ENCODE assay signal across 9 cellular contexts in the genomic region with DNA sequence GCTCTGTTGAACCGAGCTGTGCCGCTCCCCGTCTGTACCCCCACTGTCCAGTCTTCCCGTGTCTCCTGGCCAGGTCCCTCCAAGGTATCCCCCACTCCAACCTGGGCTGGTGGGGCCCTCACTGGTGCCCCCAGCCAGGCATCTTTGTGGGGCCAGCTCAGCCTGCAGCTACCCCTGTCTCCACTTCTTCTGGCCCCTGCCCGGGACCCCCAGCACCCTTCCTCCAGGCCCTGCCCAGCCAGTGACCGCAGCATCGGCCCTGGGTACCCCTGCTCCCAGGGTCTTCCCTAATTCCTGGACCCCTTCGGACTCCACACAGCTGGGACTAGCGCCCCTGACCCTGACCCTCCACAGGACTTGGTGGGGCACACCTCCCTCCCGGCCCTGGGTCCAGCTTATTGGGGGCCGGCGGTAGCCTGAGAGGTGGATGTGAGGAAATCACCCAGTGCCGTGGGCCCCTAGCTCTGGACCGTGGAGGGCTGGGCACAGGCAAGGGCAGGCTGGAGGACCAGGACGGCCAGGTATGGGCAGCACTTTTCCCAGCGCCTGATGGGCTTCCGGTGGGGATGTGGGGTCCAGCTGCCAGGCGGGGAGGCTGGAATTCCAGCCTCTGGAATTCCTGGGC. TPM values are rescaled to one million over a fixed set of nuclear protein-coding genes. Genes with fewer than 3 reads are reported as not detected.
DNase-seq lines count a peak whose midpoint lies in the region; ATAC-seq, FAIRE-seq and TF ChIP-seq lines count a peak whose summit lies in the region.
"Had no signal": no experiment of that assay in that cellular context is flagged by ENCODE, and none has a peak within 500 bp of the region (broad histone marks: within the 10 kb centered on the region; RNA-seq: fewer than 3 reads in every experiment).

No MANE protein-coding gene starts in this region.

- no peak for TF ChIP-seq RAD21 in A549 (conservative IDR thresholded peaks at IDR 0.05 in 1 of 2, IDR thresholded peaks at IDR 0.05 in 1 of 2)

- H3K4me2 ChIP-seq in A549 (peak overlapping the region; percentile 99), MM.1S (ENCODE audit: low read depth, low read length) (peak overlapping the region; percentile 55; the same call in 1 of the 2 replicates)

- H3K27ac Mint-ChIP-seq in dendritic cell treated with granulocyte-macrophage colony-stimulating factor and Interleukin-4, amounts not matched to agents 40 ng/mL and 50 ng/mL, for 4 days: peak overlapping the region; percentile 100
- H3K27ac Mint-ChIP-seq in natural killer cell treated with Interleukin-12 subunit alpha and Interleukin-12 subunit beta and Interleukin-15 and Interleukin-18, amount 100 ng/mL, for 72 hours: peak overlapping the region; percentile 70 to 73

- H3K4me1 ChIP-seq in A549 (peaks cover 85% of the 10 kb centered on the region), MM.1S (ENCODE audit: low read length) (peaks cover 6% of the 10 kb centered on the region; the same call in 1 of the 2 replicates)

- H3K27ac ChIP-seq in A549 (peak overlapping the region; percentile 99 to 100), MM.1S (ENCODE audit: low read length) (peak overlapping the region; percentile 47; the same call in 1 of the 2 replicates)

- H3K9me2 ChIP-seq in MM.1S (replicated peaks; ENCODE audit: insufficient read depth, low read length): no peaks in the 10 kb centered on the region

- intact Hi-C loops in dendritic cell treated with granulocyte-macrophage colony-stimulating factor and Interleukin-4, amounts not matched to agents 40 ng/mL and 50 ng/mL, for 4 days (cut with micrococcal nuclease): no loop called here

- H3K4me1 Mint-ChIP-seq in dendritic cell treated with granulocyte-macrophage colony-stimulating factor and Interleukin-4, amounts not matched to agents 40 ng/mL and 50 ng/mL, for 4 days (ENCODE audit: low read depth): peaks cover 75% of the 10 kb centered on the region
- peaks cover 26 to 28% of the 10 kb centered on the region in 2 donors for H3K4me1 Mint-ChIP-seq in natural killer cell treated with Interleukin-12 subunit alpha and Interleukin-12 subunit beta and Interleukin-15 and Interleukin-18, amount 100 ng/mL, for 72 hours (ENCODE audit: low read depth in 2 of 2)

- no peaks in the 10 kb centered on the region for H4K20me1 ChIP-seq in MM.1S (ENCODE audit: insufficient read depth, low read length)

- POLR2A ChIA-PET in A549 (lab: Yijun Ruan, JAX): interaction anchor here (0.5 to 2.7 kb wide), 6 partner anchors 7 to 86 kb away, joined by 3 to 81 read pairs (median 4); no protein-coding TSS in a partner anchor

- no peaks in the 10 kb centered on the region for H3K79me2 ChIP-seq in MM.1S (ENCODE audit: low read length)

- H3K27me3 Mint-ChIP-seq in dendritic cell treated with granulocyte-macrophage colony-stimulating factor and Interleukin-4, amounts not matched to agents 40 ng/mL and 50 ng/mL, for 4 days: peaks cover 64% of the 10 kb centered on the region
- no peaks in the 10 kb centered on the region for H3K27me3 Mint-ChIP-seq in natural killer cell treated with Interleukin-12 subunit alpha and Interleukin-12 subunit beta and Interleukin-15 and Interleukin-18, amount 100 ng/mL, for 72 hours

- peaks cover 29% of the 10 kb centered on the region for H3K27me3 ChIP-seq in MM.1S (replicated peaks; ENCODE audit: insufficient read depth, low read length)

- ATAC-seq in A549 (no peak), GM19328 (IDR thresholded peaks at IDR 0.05; ENCODE audit: unreplicated experiment) (no peak), GM21390 (IDR thresholded peaks at IDR 0.05; ENCODE audit: unreplicated experiment) (no peak), esophagus mucosa (no peak)
- ATAC-seq in natural killer cell treated with Interleukin-12 subunit alpha and Interleukin-12 subunit beta and Interleukin-15 and Interleukin-18, amount 100 ng/mL, for 72 hours: no peak

- FAIRE-seq in A549 (lab: Jason Lieb, UNC): no peak

- TF ChIP-seq POLR2A in A549 (IDR thresholded peaks at IDR 0.05; ENCODE audit: low read length): no peak

- peaks cover 2% of the 10 kb centered on the region for H3K9me3 Mint-ChIP-seq in dendritic cell treated with granulocyte-macrophage colony-stimulating factor and Interleukin-4, amounts not matched to agents 40 ng/mL and 50 ng/mL, for 4 days
- no peaks in the 10 kb centered on the region for H3K9me3 Mint-ChIP-seq in natural killer cell treated with Interleukin-12 subunit alpha and Interleukin-12 subunit beta and Interleukin-15 and Interleukin-18, amount 100 ng/mL, for 72 hours

- H3K36me3 ChIP-seq in MM.1S (replicated peaks; ENCODE audit: insufficient read depth, low read length): no peaks in the 10 kb centered on the region

- TF ChIP-seq CTCF in A549 (IDR thresholded peaks at IDR 0.05) (no peak), MM.1S (IDR thresholded peaks at IDR 0.05; ENCODE audit: low read length) (no peak)

- 68% methylated on average over 10 of the region's 18 CpGs for WGBS in A549 (ENCODE audit: missing lambda C conversion rate)

- H3K4me3 ChIP-seq in A549: no peak overlapping the region
- no peak overlapping the region for H3K4me3 ChIP-seq in MM.1S (ENCODE audit: low read length)

- H3K4me3 Mint-ChIP-seq in dendritic cell treated with granulocyte-macrophage colony-stimulating factor and Interleukin-4, amounts not matched to agents 40 ng/mL and 50 ng/mL, for 4 days: peak overlapping the region; percentile 85
- H3K4me3 Mint-ChIP-seq in natural killer cell treated with Interleukin-12 subunit alpha and Interleukin-12 subunit beta and Interleukin-15 and Interleukin-18, amount 100 ng/mL, for 72 hours: peak overlapping the region; percentile 56

- H3K9me3 ChIP-seq in A549: no peaks in the 10 kb centered on the region
- H3K9me3 ChIP-seq in MM.1S (replicated peaks; ENCODE audit: insufficient read depth, low read length): no peaks in the 10 kb centered on the region

- H3K36me3 Mint-ChIP-seq in dendritic cell treated with granulocyte-macrophage colony-stimulating factor and Interleukin-4, amounts not matched to agents 40 ng/mL and 50 ng/mL, for 4 days (ENCODE audit: low read depth): peaks cover 5% of the 10 kb centered on the region
- H3K36me3 Mint-ChIP-seq in natural killer cell treated with Interleukin-12 subunit alpha and Interleukin-12 subunit beta and Interleukin-15 and Interleukin-18, amount 100 ng/mL, for 72 hours: no peaks in the 10 kb centered on the region

- no peak overlapping the region for H2AFZ ChIP-seq in MM.1S (ENCODE audit: low read length)

- CTCF ChIA-PET in A549 (lab: Yijun Ruan, JAX): interaction anchor here (0.7 to 8.1 kb wide), 17 partner anchors 7 to 112 kb away, joined by 3 to 132 read pairs (median 17); partner anchors contain the start of gene TEDC1

- no peak for TF ChIP-seq EP300 in A549 (IDR thresholded peaks at IDR 0.05)

- DNase-seq in A549 (ENCODE audit: low read depth in 1 of 2, low spot score in 1 of 2) (no peak), MM.1S (no peak), NOMO-1 treated with DMSO at 0.1 percent for 48 hours (lab: John Stamatoyannopoulos, UW; ENCODE audit: unreplicated experiment) (no peak)
- no peak for DNase-seq in natural killer cell treated with Interleukin-12 subunit alpha and Interleukin-12 subunit beta and Interleukin-15 and Interleukin-18, amount 100 ng/mL, for 72 hours (ENCODE audit: low spot score)
- DNase-seq: cerebellar nuclear complex had no signal

- H3F3A ChIP-seq in MM.1S (ENCODE audit: insufficient read depth, low read length): no peaks in the 10 kb centered on the region

- peak overlapping the region; percentile 98 for H3K9ac ChIP-seq in MM.1S (ENCODE audit: low read length)

TF ChIP-seq in A549, 52 proteins besides CTCF, POLR2A, EP300 and RAD21:
- TF ChIP-seq HOXB13 (CRISPR knock-in tag; IDR thresholded peaks at IDR 0.05; ENCODE audit: low read depth) (0 out of 2 replicates have a peak, but pooled peaks have one; percentile 11), ESRRA (IDR thresholded peaks at IDR 0.05; ENCODE audit: borderline replicate concordance, low read length) (no peak)

RNA-seq across cellular contexts. Expression of gene CRIP1, which starts 4.1 kb away (rescaled TPM):
- 196 and 280 TPM in 2 replicates for polyA plus RNA-seq in A549 (2011; rRNA removed)
- polyA plus RNA-seq in A549 (2012; cell fraction: cytosol; rRNA removed): 1,772 and 1,826 TPM in 2 replicates
- 674 and 890 TPM in 2 replicates for polyA plus RNA-seq in A549 (2012; cell fraction: nucleus; rRNA removed)
- polyA plus RNA-seq in A549 (2017; fragmentation: RNase III; extraction: RNeasy Plus Mini Kit Qiagen cat#74134 plus additional on column Dnase treatment): 837 to 1,023 TPM (median 999 TPM) in 3 replicates
- 60.5 and 132 TPM in 2 replicates for polyA minus RNA-seq in A549 (2011; rRNA and poly(A)+ RNA removed)
- total RNA-seq in natural killer cell treated with Interleukin-12 subunit alpha and Interleukin-12 subunit beta and Interleukin-15 and Interleukin-18, amount 100 ng/mL, for 72 hours: 10 to 100 TPM; 39.0 to 82.7 TPM
- total RNA-seq in esophagus mucosa: 42.6 TPM

RNA-seq across cellular contexts. Expression of gene CRIP2, which starts 8.0 kb away (rescaled TPM):
- polyA plus RNA-seq in A549 (2011; rRNA removed) (36.2 and 41.0 TPM in 2 replicates), A549 (2017; fragmentation: RNase III; extraction: RNeasy Plus Mini Kit Qiagen cat#74134 plus additional on column Dnase treatment) (55.6 to 68.4 TPM (median 67.3 TPM) in 3 replicates)
- 192 and 210 TPM in 2 replicates for polyA plus RNA-seq in A549 (2012; cell fraction: cytosol; rRNA removed)
- 220 and 295 TPM in 2 replicates for polyA plus RNA-seq in A549 (2012; cell fraction: nucleus; rRNA removed)
- 8.9 and 14.4 TPM in 2 replicates for polyA minus RNA-seq in A549 (2011; rRNA and poly(A)+ RNA removed)
- 1 to 10 TPM in 1 of 2 donors, under 1 TPM in 1; 0.98 to 2.2 TPM for total RNA-seq in natural killer cell treated with Interleukin-12 subunit alpha and Interleukin-12 subunit beta and Interleukin-15 and Interleukin-18, amount 100 ng/mL, for 72 hours
- 51.5 TPM for total RNA-seq in esophagus mucosa

RNA-seq across cellular contexts. Expression of gene TEDC1, which starts 8.4 kb away (rescaled TPM):
- polyA plus RNA-seq in A549 (2011; rRNA removed): 12.7 and 13.4 TPM in 2 replicates
- 58.9 and 70.0 TPM in 2 replicates for polyA plus RNA-seq in A549 (2012; cell fraction: cytosol; rRNA removed)
- 139 and 189 TPM in 2 replicates for polyA plus RNA-seq in A549 (2012; cell fraction: nucleus; rRNA removed)
- 35.1 to 39.6 TPM (median 37.5 TPM) in 3 replicates for polyA plus RNA-seq in A549 (2017; fragmentation: RNase III; extraction: RNeasy Plus Mini Kit Qiagen cat#74134 plus additional on column Dnase treatment)
- polyA minus RNA-seq in A549 (2011; rRNA and poly(A)+ RNA removed): 5.5 and 9.7 TPM in 2 replicates
- 10 to 100 TPM; 25.1 to 59.2 TPM for total RNA-seq in natural killer cell treated with Interleukin-12 subunit alpha and Interleukin-12 subunit beta and Interleukin-15 and Interleukin-18, amount 100 ng/mL, for 72 hours
- total RNA-seq in esophagus mucosa: 8.9 TPM

RNA-seq across cellular contexts. Expression of gene TMEM121, which starts 43.8 kb away (rescaled TPM):
- polyA plus RNA-seq in A549 (2011; rRNA removed): 2.3 and 2.4 TPM in 2 replicates
- polyA plus RNA-seq in A549 (2012; cell fraction: cytosol; rRNA removed): 9.5 and 17.3 TPM in 2 replicates
- polyA plus RNA-seq in A549 (2012; cell fraction: nucleus; rRNA removed): 10.8 and 20.0 TPM in 2 replicates
- 4.3 to 5.7 TPM (median 5.6 TPM) in 3 replicates for polyA plus RNA-seq in A549 (2017; fragmentation: RNase III; extraction: RNeasy Plus Mini Kit Qiagen cat#74134 plus additional on column Dnase treatment)
- 0.74 and 1.4 TPM in 2 replicates for polyA minus RNA-seq in A549 (2011; rRNA and poly(A)+ RNA removed)
- total RNA-seq in natural killer cell treated with Interleukin-12 subunit alpha and Interleukin-12 subunit beta and Interleukin-15 and Interleukin-18, amount 100 ng/mL, for 72 hours: 1 to 10 TPM; 1.8 to 4.2 TPM
- 0.48 TPM for total RNA-seq in esophagus mucosa

Comparison
In these comparisons a context has a peak if more than half of its experiments do, and no peak if none do; other contexts are left out.
1. RNA of gene CRIP2, which starts 8.0 kb away (total RNA-seq): 51.5 TPM in esophagus mucosa (single experiment); 0.98 to 2.2 TPM in natural killer cell treated with Interleukin-12 subunit alpha and Interleukin-12 subunit beta and Interleukin-15 and Interleukin-18, amount 100 ng/mL, for 72 hours; every median in the first group is over 10 times any median in the second.